In genomic region chr22:17772963-17773605, GRCh38 we compare ENCODE assay signal across 1 cellular context.
TF ChIP-seq lines count a peak whose summit lies in the region.

No MANE protein-coding gene starts in this region.

TF ChIP-seq in neural cell, 6 proteins besides CTCF, POLR2A, EP300 and RAD21 (continued from another document):
- TF ChIP-seq SMC3 (conservative IDR thresholded peaks at IDR 0.05; ENCODE audit: poor library complexity) = no peak
